ENCODE assay signal across 28 cellular contexts in the genomic region with DNA sequence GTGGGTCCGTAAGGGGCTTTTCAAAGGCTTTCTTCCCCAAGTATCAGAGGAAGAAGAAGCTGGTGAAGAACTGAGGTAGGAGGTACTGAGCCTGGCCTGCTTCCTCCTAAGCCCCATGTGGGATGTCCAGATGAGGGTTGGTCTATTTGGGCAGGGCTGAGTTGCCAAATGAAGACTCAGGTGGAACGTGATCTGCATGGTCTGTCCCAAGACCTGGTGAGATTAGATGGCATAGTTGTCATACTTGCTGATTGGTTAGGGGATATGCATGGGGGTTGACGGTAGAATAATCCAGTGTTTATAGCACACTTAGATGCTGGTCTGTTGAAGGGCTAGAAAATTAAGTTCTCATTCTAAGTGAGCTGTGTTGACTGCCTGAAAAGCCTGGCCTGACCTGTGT.
"Had no signal": no experiment of that assay in that cellular context is flagged by ENCODE, and none has a peak within 500 bp of the region (broad histone marks: within the 10 kb centered on the region; RNA-seq: fewer than 3 reads in every experiment).

No MANE protein-coding gene starts in this region.

- H3K9me3 ChIP-seq: esophagus muscularis mucosa, neutrophil, right atrium auricular region, suprapubic skin, transverse colon, vagina had no signal

- H3K36me3 ChIP-seq: neutrophil had no signal

- H3K9me3 Mint-ChIP-seq: immature natural killer cell; naive thymus-derived CD8-positive, alpha-beta T cell; nephron progenitor cell; stimulated activated naive CD8-positive, alpha-beta T cell treated with anti-CD3 and anti-CD28 coated beads, Interleukin-15, amount 100 ng/mL, for 72 hours had no signal

- ATAC-seq: foreskin keratinocyte; naive thymus-derived CD8-positive, alpha-beta T cell; sciatic nerve; stimulated activated naive CD8-positive, alpha-beta T cell treated with anti-CD3 and anti-CD28 coated beads, Interleukin-15, amount 100 ng/mL, for 72 hours had no signal

- H3K27ac ChIP-seq: esophagus muscularis mucosa, foreskin keratinocyte, neutrophil, parathyroid adenoma, right atrium auricular region, vagina had no signal

- H3K27me3 ChIP-seq: esophagus muscularis mucosa, foreskin keratinocyte, neutrophil, right atrium auricular region, suprapubic skin, transverse colon, vagina had no signal

- H3K4me1 ChIP-seq: foreskin keratinocyte, transverse colon, vagina had no signal

- H3K4me3 Mint-ChIP-seq: immature natural killer cell; naive thymus-derived CD8-positive, alpha-beta T cell; nephron progenitor cell; stimulated activated naive CD8-positive, alpha-beta T cell treated with anti-CD3 and anti-CD28 coated beads, Interleukin-15, amount 100 ng/mL, for 72 hours had no signal

- H3K4me3 ChIP-seq: coronary artery, esophagus muscularis mucosa, lung, right atrium auricular region, smooth muscle cell, suprapubic skin, transverse colon, vagina had no signal

- DNase-seq: dermis blood vessel endothelial cell; effector memory CD4-positive, alpha-beta T cell; foreskin keratinocyte; hypothalamus; immature natural killer cell; islet precursor cell; mesenchymal stem cell; midbrain; naive thymus-derived CD8-positive, alpha-beta T cell; nephron progenitor cell; stimulated activated CD4-positive, alpha-beta T cell treated with anti-CD3 and anti-CD28 coated beads, Interleukin-12 subunit alpha, Interleukin-12 subunit beta, amount 100 ng/mL, for 4 hours; stimulated activated CD4-positive, alpha-beta T cell treated with anti-CD3 and anti-CD28 coated beads, Interleukin-1b, Interleukin-23, amount 100 ng/mL, for 48 hours; stimulated activated CD4-positive, alpha-beta T cell treated with anti-CD3 and anti-CD28 coated beads, Interleukin-4, amount 100 ng/mL, for 1 hour; stimulated activated CD8-positive, alpha-beta memory T cell treated with anti-CD3 and anti-CD28 coated beads, Interleukin-4, amount 100 ng/mL, for 48 hours; stimulated activated naive CD4-positive, alpha-beta T cell; stimulated activated naive CD8-positive, alpha-beta T cell treated with anti-CD3 and anti-CD28 coated beads, Interleukin-15, amount 100 ng/mL, for 72 hours; transverse colon had no signal

- H3K27ac Mint-ChIP-seq: nephron progenitor cell had no signal

- H3K27me3 Mint-ChIP-seq: naive thymus-derived CD8-positive, alpha-beta T cell; progenitor cell of endocrine pancreas; stimulated activated naive CD8-positive, alpha-beta T cell treated with anti-CD3 and anti-CD28 coated beads, Interleukin-15, amount 100 ng/mL, for 72 hours had no signal
